ENCODE assay signal across 28 cellular contexts in genomic region chr3:11964553-11964952, GRCh38.
"Had no signal": no experiment of that assay in that cellular context is flagged by ENCODE, and none has a peak within 500 bp of the region (broad histone marks: within the 10 kb centered on the region; RNA-seq: fewer than 3 reads in every experiment).

No MANE protein-coding gene starts in this region.

- H3K4me3 ChIP-seq: stomach, suprapubic skin, testis, thoracic aorta, tibial artery, tibial nerve, transverse colon, upper lobe of left lung, upper lobe of right lung, uterus, vagina had no signal

- H3K27ac ChIP-seq: stomach, suprapubic skin, testis, thoracic aorta, tibial artery, tibial nerve, transverse colon, upper lobe of left lung, upper lobe of right lung, uterus, vagina had no signal

- ATAC-seq: stimulated activated effector memory CD8-positive, alpha-beta T cell treated with anti-CD3 and anti-CD28 coated beads, Interleukin-12 subunit alpha, Interleukin-12 subunit beta, amount 100 ng/mL, for 72 hours; stimulated activated memory B cell treated with anti-CD40 and anti-IgM and Interleukin-4, amounts not matched to agents 10 μg/mL and 1 μg/mL and 100 μg/mL, for 72 hours; stimulated activated naive B cell treated with anti-CD40 and anti-IgM and Interleukin-4, amounts not matched to agents 10 μg/mL and 1 μg/mL and 100 μg/mL, for 72 hours; stimulated activated naive CD8-positive, alpha-beta T cell treated with anti-CD3 and anti-CD28 coated beads, Interleukin-15, amount 100 ng/mL, for 72 hours; stimulated activated naive CD8-positive, alpha-beta T cell treated with anti-CD3 and anti-CD28 coated beads, Interleukin-15, Interleukin-2, amounts not matched to agents 100 U/mL and 50 U/mL, for 24 hours; upper lobe of right lung had no signal

- H3K36me3 ChIP-seq: stomach, suprapubic skin, thoracic aorta, tibial artery, tibial nerve, transverse colon, upper lobe of left lung, upper lobe of right lung, uterus, vagina had no signal

- H3K4me1 ChIP-seq: stomach, suprapubic skin, testis, tibial artery, tibial nerve, transverse colon, upper lobe of left lung, upper lobe of right lung, uterus, vagina had no signal

- H3K27me3 ChIP-seq: stomach, suprapubic skin, testis, tibial artery, tibial nerve, transverse colon, upper lobe of left lung, upper lobe of right lung, uterus, vagina had no signal

- H3K27me3 Mint-ChIP-seq: type B pancreatic cell had no signal

- DNase-seq: stimulated activated CD4-positive, alpha-beta T cell treated with anti-CD3 and anti-CD28 coated beads, Interleukin-2, amount 100 ng/mL, for 48 hours; stimulated activated CD4-positive, alpha-beta T cell treated with anti-CD3 and anti-CD28 coated beads, Interleukin-4, amount 100 ng/mL, for 1 hour; stimulated activated CD4-positive, alpha-beta T cell treated with anti-CD3 and anti-CD28 coated beads, Interleukin-4, amount 100 ng/mL, for 24 hours; stimulated activated CD4-positive, alpha-beta T cell treated with anti-CD3 and anti-CD28 coated beads, Interleukin-4, amount 100 ng/mL, for 4 hours; stimulated activated CD8-positive, alpha-beta memory T cell treated with anti-CD3 and anti-CD28 coated beads, Interleukin-4, amount 100 ng/mL, for 48 hours; stimulated activated naive B cell treated with anti-CD40 and anti-IgM and Interleukin-4, amounts not matched to agents 10 μg/mL and 1 μg/mL and 100 μg/mL, for 72 hours; stimulated activated naive CD4-positive, alpha-beta T cell; stimulated activated naive CD4-positive, alpha-beta T cell treated with Interleukin-2 at 50 U/mL for 16 hours; stimulated activated naive CD8-positive, alpha-beta T cell treated with anti-CD3 and anti-CD28 coated beads, Interleukin-15, amount 100 ng/mL, for 72 hours; stimulated activated naive CD8-positive, alpha-beta T cell treated with anti-CD3 and anti-CD28 coated beads, Interleukin-15, Interleukin-2, amounts not matched to agents 100 U/mL and 50 U/mL, for 24 hours; stomach; substantia nigra; testis; tibial artery; transverse colon; trophoblast cell; upper lobe of left lung; upper lobe of right lung; uterus had no signal

- FAIRE-seq: urothelium cell line had no signal

- H3K27ac Mint-ChIP-seq: stimulated activated effector memory CD8-positive, alpha-beta T cell treated with anti-CD3 and anti-CD28 coated beads, Interleukin-12 subunit alpha, Interleukin-12 subunit beta, amount 100 ng/mL, for 72 hours; stimulated activated memory B cell treated with anti-CD40 and anti-IgM and Interleukin-4, amounts not matched to agents 10 μg/mL and 1 μg/mL and 100 μg/mL, for 72 hours; stimulated activated naive B cell treated with anti-CD40 and anti-IgM and Interleukin-4, amounts not matched to agents 10 μg/mL and 1 μg/mL and 100 μg/mL, for 72 hours; stimulated activated naive CD8-positive, alpha-beta T cell treated with anti-CD3 and anti-CD28 coated beads, Interleukin-15, amount 100 ng/mL, for 72 hours; stimulated activated naive CD8-positive, alpha-beta T cell treated with anti-CD3 and anti-CD28 coated beads, Interleukin-15, Interleukin-2, amounts not matched to agents 100 ng/mL and 50 ng/mL, for 24 hours; type B pancreatic cell had no signal

- H3K36me3 Mint-ChIP-seq: stimulated activated effector memory CD8-positive, alpha-beta T cell treated with anti-CD3 and anti-CD28 coated beads, Interleukin-12 subunit alpha, Interleukin-12 subunit beta, amount 100 ng/mL, for 72 hours; stimulated activated memory B cell treated with anti-CD40 and anti-IgM and Interleukin-4, amounts not matched to agents 10 μg/mL and 1 μg/mL and 100 μg/mL, for 72 hours; stimulated activated naive B cell treated with anti-CD40 and anti-IgM and Interleukin-4, amounts not matched to agents 10 μg/mL and 1 μg/mL and 100 μg/mL, for 72 hours; type B pancreatic cell had no signal

- H3K4me1 Mint-ChIP-seq: stimulated activated effector memory CD8-positive, alpha-beta T cell treated with anti-CD3 and anti-CD28 coated beads, Interleukin-12 subunit alpha, Interleukin-12 subunit beta, amount 100 ng/mL, for 72 hours; stimulated activated memory B cell treated with anti-CD40 and anti-IgM and Interleukin-4, amounts not matched to agents 10 μg/mL and 1 μg/mL and 100 μg/mL, for 72 hours; stimulated activated naive B cell treated with anti-CD40 and anti-IgM and Interleukin-4, amounts not matched to agents 10 μg/mL and 1 μg/mL and 100 μg/mL, for 72 hours; stimulated activated naive CD8-positive, alpha-beta T cell treated with anti-CD3 and anti-CD28 coated beads, Interleukin-15, amount 100 ng/mL, for 72 hours had no signal

- H3K4me3 Mint-ChIP-seq: stimulated activated effector memory CD8-positive, alpha-beta T cell treated with anti-CD3 and anti-CD28 coated beads, Interleukin-12 subunit alpha, Interleukin-12 subunit beta, amount 100 ng/mL, for 72 hours; stimulated activated memory B cell treated with anti-CD40 and anti-IgM and Interleukin-4, amounts not matched to agents 10 μg/mL and 1 μg/mL and 100 μg/mL, for 72 hours; stimulated activated naive B cell treated with anti-CD40 and anti-IgM and Interleukin-4, amounts not matched to agents 10 μg/mL and 1 μg/mL and 100 μg/mL, for 72 hours; stimulated activated naive CD8-positive, alpha-beta T cell treated with anti-CD3 and anti-CD28 coated beads, Interleukin-15, amount 100 ng/mL, for 72 hours; stimulated activated naive CD8-positive, alpha-beta T cell treated with anti-CD3 and anti-CD28 coated beads, Interleukin-15, Interleukin-2, amounts not matched to agents 100 ng/mL and 50 ng/mL, for 24 hours; type B pancreatic cell had no signal

- H3K9me3 Mint-ChIP-seq: type B pancreatic cell had no signal

- H3K9me3 ChIP-seq: testis, transverse colon, uterus, vagina had no signal
